Comparison of ENCODE assay signal across 13 cellular contexts in genomic region chr14:52840916-52841315, GRCh38. TPM values are rescaled to one million over a fixed set of nuclear protein-coding genes. Genes with fewer than 3 reads are reported as not detected.
DNase-seq lines count a peak whose midpoint lies in the region; ATAC-seq and TF ChIP-seq lines count a peak whose summit lies in the region.
"Had no signal": no experiment of that assay in that cellular context is flagged by ENCODE, and none has a peak within 500 bp of the region (broad histone marks: within the 10 kb centered on the region; RNA-seq: fewer than 3 reads in every experiment).

No MANE protein-coding gene starts in this region.

- H3K27ac ChIP-seq in A673 (ENCODE audit: low read depth, low read length, poor library complexity, severe bottlenecking) (no peak overlapping the region), caudate nucleus (ENCODE audit: low read depth, low read length) (peak overlapping the region; percentile 52), lower lobe of right lung (peak overlapping the region; percentile 11), colonic mucosa (no peak overlapping the region)
- H3K27ac ChIP-seq: psoas muscle had no signal

- TF ChIP-seq CTCF in A673 (conservative IDR thresholded peaks at IDR 0.05; ENCODE audit: low read depth, low read length) (no peak), lower lobe of right lung (IDR thresholded peaks at IDR 0.05) (no peak), colonic mucosa (IDR thresholded peaks at IDR 0.05) (no peak)
- no peak for TF ChIP-seq CTCF in activated CD8-positive, alpha-beta T cell treated with anti-CD3 and anti-CD28 coated beads for 36 hours (IDR thresholded peaks at IDR 0.05)

- no peak overlapping the region for H3K4me3 Mint-ChIP-seq in activated CD8-positive, alpha-beta T cell treated with anti-CD3 and anti-CD28 coated beads for 36 hours
- H3K4me3 Mint-ChIP-seq: activated naive CD4-positive, alpha-beta T cell treated with anti-CD3 and anti-CD28 coated beads, Interleukin-2, amount 50 U/mL, for 24 hours; stimulated activated effector memory CD8-positive, alpha-beta T cell treated with anti-CD3 and anti-CD28 coated beads, Interleukin-12 subunit alpha, Interleukin-12 subunit beta, amount 100 ng/mL, for 72 hours had no signal

- H3K9me3 Mint-ChIP-seq in activated CD8-positive, alpha-beta T cell treated with anti-CD3 and anti-CD28 coated beads for 36 hours: no peaks in the 10 kb centered on the region
- H3K9me3 Mint-ChIP-seq: activated naive CD4-positive, alpha-beta T cell treated with anti-CD3 and anti-CD28 coated beads, Interleukin-2, amount 50 U/mL, for 24 hours; stimulated activated effector memory CD8-positive, alpha-beta T cell treated with anti-CD3 and anti-CD28 coated beads, Interleukin-12 subunit alpha, Interleukin-12 subunit beta, amount 100 ng/mL, for 72 hours had no signal

- no peaks in the 10 kb centered on the region for H3K27me3 Mint-ChIP-seq in activated CD8-positive, alpha-beta T cell treated with anti-CD3 and anti-CD28 coated beads for 36 hours
- H3K27me3 Mint-ChIP-seq: activated naive CD4-positive, alpha-beta T cell treated with anti-CD3 and anti-CD28 coated beads, Interleukin-2, amount 50 U/mL, for 24 hours had no signal

- H3K4me1 ChIP-seq in A673 (ENCODE audit: insufficient read depth, low read length, poor library complexity, severe bottlenecking) (peaks cover 32% of the 10 kb centered on the region), lower lobe of right lung (peaks cover 4% of the 10 kb centered on the region), colonic mucosa (no peaks in the 10 kb centered on the region)

- no peak overlapping the region for H3K27ac Mint-ChIP-seq in activated CD8-positive, alpha-beta T cell treated with anti-CD3 and anti-CD28 coated beads for 36 hours
- H3K27ac Mint-ChIP-seq: activated naive CD4-positive, alpha-beta T cell treated with anti-CD3 and anti-CD28 coated beads, Interleukin-2, amount 50 U/mL, for 24 hours; stimulated activated effector memory CD8-positive, alpha-beta T cell treated with anti-CD3 and anti-CD28 coated beads, Interleukin-12 subunit alpha, Interleukin-12 subunit beta, amount 100 ng/mL, for 72 hours had no signal

- ATAC-seq in lower lobe of right lung (peak in 1 of 2 donors; percentile 68), GM21723 (IDR thresholded peaks at IDR 0.05; ENCODE audit: unreplicated experiment) (no peak)
- ATAC-seq in activated CD8-positive, alpha-beta T cell treated with anti-CD3 and anti-CD28 coated beads for 36 hours: no peak
- ATAC-seq: stimulated activated effector memory CD8-positive, alpha-beta T cell treated with anti-CD3 and anti-CD28 coated beads, Interleukin-12 subunit alpha, Interleukin-12 subunit beta, amount 100 ng/mL, for 72 hours had no signal

- CTCF ChIA-PET in A673 (lab: Charles Lee): no interaction called here
- CTCF ChIA-PET in activated CD8-positive, alpha-beta T cell treated with anti-CD3 and anti-CD28 coated beads for 36 hours (lab: Charles Lee): no interaction called here

- no TSS peak for BruUV-seq in A673 (replicated peaks; lab: Mats Ljungman, UMichigan)

- POLR2A ChIA-PET in A673 (lab: Charles Lee; ENCODE audit: low non-redundant PET): no interaction called here
- POLR2A ChIA-PET in activated CD8-positive, alpha-beta T cell treated with anti-CD3 and anti-CD28 coated beads for 36 hours (lab: Charles Lee): no interaction called here

- H3K27me3 ChIP-seq in A673 (replicated peaks; ENCODE audit: insufficient read depth, low read depth, low read length, poor library complexity): no peaks in the 10 kb centered on the region
- H3K27me3 ChIP-seq in lower lobe of right lung (ENCODE audit: low read depth): no peaks in the 10 kb centered on the region
- no peaks in the 10 kb centered on the region for H3K27me3 ChIP-seq in colonic mucosa
- H3K27me3 ChIP-seq: BLaER1 treated with 17β-estradiol and CSF1 and Interleukin-3, amounts not matched to agents 10 nM and 100 nM had no signal

- no peak overlapping the region for H3K9ac ChIP-seq in colonic mucosa (ENCODE audit: low read depth in 2 of 2, low read length in 2 of 2)
- H3K9ac ChIP-seq: BLaER1 treated with 17β-estradiol and CSF1 and Interleukin-3, amounts not matched to agents 10 nM and 100 nM had no signal

- no peaks in the 10 kb centered on the region for H3K9me3 ChIP-seq in A673 (ENCODE audit: low read depth, low read length, poor library complexity, severe bottlenecking)
- no peaks in the 10 kb centered on the region for H3K9me3 ChIP-seq in lower lobe of right lung
- no peaks in the 10 kb centered on the region for H3K9me3 ChIP-seq in colonic mucosa
- H3K9me3 ChIP-seq: psoas muscle had no signal

- no peak overlapping the region for H3K4me3 ChIP-seq in A673 (ENCODE audit: low read depth, low read length, poor library complexity, severe bottlenecking)
- H3K4me3 ChIP-seq in lower lobe of right lung: no peak overlapping the region
- no peak overlapping the region for H3K4me3 ChIP-seq in colonic mucosa
- H3K4me3 ChIP-seq: BLaER1 treated with 17β-estradiol and CSF1 and Interleukin-3, amounts not matched to agents 10 nM and 100 nM; psoas muscle had no signal

- H3K36me3 ChIP-seq in A673 (ENCODE audit: insufficient read depth, low read length, poor library complexity, severe bottlenecking) (no peaks in the 10 kb centered on the region), lower lobe of right lung (no peaks in the 10 kb centered on the region), colonic mucosa (no peaks in the 10 kb centered on the region)
- H3K36me3 ChIP-seq: BLaER1 treated with 17β-estradiol and CSF1 and Interleukin-3, amounts not matched to agents 10 nM and 100 nM had no signal

- intact Hi-C loops in A673 (cut with micrococcal nuclease; ENCODE audit: unreplicated experiment): no loop called here
- intact Hi-C loops in lower lobe of right lung (cut with DNase I): no loop called here
- intact Hi-C loops in activated CD8-positive, alpha-beta T cell treated with anti-CD3 and anti-CD28 coated beads for 36 hours (cut with micrococcal nuclease): no loop called here
- intact Hi-C loops in colonic mucosa (cut with DNase I): no loop called here

- DNase-seq in A673 (ENCODE audit: low spot score): peak; percentile 47
- DNase-seq in HT1080 (ENCODE audit: low read depth): peak; percentile 56
- peak in 8 of 61 donors; percentile 0 to 9 (median 2) for DNase-seq in caudate nucleus (lab: John Stamatoyannopoulos, UW)
- DNase-seq in lower lobe of right lung: no peak
- DNase-seq in activated CD8-positive, alpha-beta T cell treated with anti-CD3 and anti-CD28 coated beads for 36 hours: no peak
- DNase-seq in OCI-M2 (lab: John Stamatoyannopoulos, UW; ENCODE audit: unreplicated experiment): no peak
- no peak for DNase-seq in colonic mucosa
- DNase-seq: NCI-H1436 treated with DMSO at 0.1 percent for 48 hours, psoas muscle had no signal

- no peaks in the 10 kb centered on the region for H3K4me1 Mint-ChIP-seq in activated CD8-positive, alpha-beta T cell treated with anti-CD3 and anti-CD28 coated beads for 36 hours (ENCODE audit: low read depth)
- H3K4me1 Mint-ChIP-seq: activated naive CD4-positive, alpha-beta T cell treated with anti-CD3 and anti-CD28 coated beads, Interleukin-2, amount 50 U/mL, for 24 hours; stimulated activated effector memory CD8-positive, alpha-beta T cell treated with anti-CD3 and anti-CD28 coated beads, Interleukin-12 subunit alpha, Interleukin-12 subunit beta, amount 100 ng/mL, for 72 hours had no signal

- no peaks in the 10 kb centered on the region for H3K36me3 Mint-ChIP-seq in activated CD8-positive, alpha-beta T cell treated with anti-CD3 and anti-CD28 coated beads for 36 hours (ENCODE audit: low read depth)
- H3K36me3 Mint-ChIP-seq: activated naive CD4-positive, alpha-beta T cell treated with anti-CD3 and anti-CD28 coated beads, Interleukin-2, amount 50 U/mL, for 24 hours; stimulated activated effector memory CD8-positive, alpha-beta T cell treated with anti-CD3 and anti-CD28 coated beads, Interleukin-12 subunit alpha, Interleukin-12 subunit beta, amount 100 ng/mL, for 72 hours had no signal

RNA-seq across cellular contexts. Expression of gene GNPNAT1, which starts 49.5 kb away (rescaled TPM):
- 33.9 and 34.4 TPM in 2 replicates for total RNA-seq in A673 (2021)
- total RNA-seq in HT1080 (2014; rRNA removed; shearing (Covaris generic)): 55.5 and 69.2 TPM in 2 replicates
- 76.5 and 86.5 TPM in 2 replicates for polyA plus RNA-seq in HT1080 (2015; cell fraction: cytosol; rRNA removed)
- 29.8 and 33.1 TPM in 2 replicates for polyA plus RNA-seq in HT1080 (2015; cell fraction: nucleus; rRNA removed)
- total RNA-seq in lower lobe of right lung: 9.5 TPM
- total RNA-seq in activated CD8-positive, alpha-beta T cell treated with anti-CD3 and anti-CD28 coated beads for 36 hours: 10 to 100 TPM; 30.2 to 33.1 TPM
- total RNA-seq in colonic mucosa: 10 to 100 TPM; 34.3 to 62.9 TPM

Comparison
In these comparisons a context has a peak if more than half of its experiments do, and no peak if none do; other contexts are left out.
1. DNase-seq: peak in A673 (single experiment) and HT1080 (single experiment); none in lower lobe of right lung (single experiment), activated CD8-positive, alpha-beta T cell treated with anti-CD3 and anti-CD28 coated beads for 36 hours (single experiment), OCI-M2 (single experiment) and colonic mucosa (single experiment).
2. H3K27ac ChIP-seq: peak in caudate nucleus (single experiment) and lower lobe of right lung (single experiment); none in A673 (single experiment) and colonic mucosa (single experiment).